ENCODE assay signal across 8 cellular contexts in the genomic region with DNA sequence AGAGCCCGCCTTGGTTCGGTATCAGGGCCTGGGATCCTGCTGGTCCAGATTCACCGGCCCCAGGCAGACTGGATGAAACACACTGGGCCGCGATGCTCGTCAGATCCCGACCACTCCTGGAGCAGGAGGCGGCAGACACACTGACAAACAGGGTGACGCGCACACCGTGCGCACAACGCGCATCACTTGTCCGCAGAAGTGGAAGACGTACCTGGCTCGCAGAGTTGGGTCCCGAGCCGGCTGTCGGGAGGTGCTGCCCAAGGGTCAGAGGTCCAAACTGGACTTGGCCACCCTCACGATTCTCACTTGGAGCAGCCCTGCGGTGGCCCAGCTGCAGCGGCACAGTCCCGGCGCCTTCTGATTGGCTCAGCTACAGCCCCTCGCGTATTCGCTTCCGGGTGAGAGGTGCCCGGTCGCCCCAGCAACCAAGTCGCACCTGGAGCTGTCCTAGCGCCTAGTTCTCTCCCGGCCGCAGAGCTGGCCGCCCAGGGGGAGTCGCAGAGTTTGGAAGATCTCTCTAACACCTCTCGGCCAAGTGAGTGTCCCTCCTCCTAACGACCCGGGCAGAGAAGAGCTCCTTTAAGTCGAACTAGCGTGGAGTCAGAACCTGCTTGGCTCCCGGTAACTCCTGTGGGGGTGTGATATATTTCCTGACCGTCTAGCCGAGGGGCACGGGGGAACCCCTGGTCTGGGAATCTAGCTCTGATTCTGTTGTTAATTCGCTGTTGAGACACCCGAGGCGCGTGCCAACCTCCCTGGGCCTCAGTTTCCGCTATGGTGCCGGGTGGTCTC. TPM values are rescaled to one million over a fixed set of nuclear protein-coding genes. Genes with fewer than 3 reads are reported as not detected.
A peak's percentile ranks its signal among the peaks of the same experiment; 100 is the strongest.
DNase-seq lines count a peak whose midpoint lies in the region; ATAC-seq, FAIRE-seq and TF ChIP-seq lines count a peak whose summit lies in the region.

A gene with protein sequence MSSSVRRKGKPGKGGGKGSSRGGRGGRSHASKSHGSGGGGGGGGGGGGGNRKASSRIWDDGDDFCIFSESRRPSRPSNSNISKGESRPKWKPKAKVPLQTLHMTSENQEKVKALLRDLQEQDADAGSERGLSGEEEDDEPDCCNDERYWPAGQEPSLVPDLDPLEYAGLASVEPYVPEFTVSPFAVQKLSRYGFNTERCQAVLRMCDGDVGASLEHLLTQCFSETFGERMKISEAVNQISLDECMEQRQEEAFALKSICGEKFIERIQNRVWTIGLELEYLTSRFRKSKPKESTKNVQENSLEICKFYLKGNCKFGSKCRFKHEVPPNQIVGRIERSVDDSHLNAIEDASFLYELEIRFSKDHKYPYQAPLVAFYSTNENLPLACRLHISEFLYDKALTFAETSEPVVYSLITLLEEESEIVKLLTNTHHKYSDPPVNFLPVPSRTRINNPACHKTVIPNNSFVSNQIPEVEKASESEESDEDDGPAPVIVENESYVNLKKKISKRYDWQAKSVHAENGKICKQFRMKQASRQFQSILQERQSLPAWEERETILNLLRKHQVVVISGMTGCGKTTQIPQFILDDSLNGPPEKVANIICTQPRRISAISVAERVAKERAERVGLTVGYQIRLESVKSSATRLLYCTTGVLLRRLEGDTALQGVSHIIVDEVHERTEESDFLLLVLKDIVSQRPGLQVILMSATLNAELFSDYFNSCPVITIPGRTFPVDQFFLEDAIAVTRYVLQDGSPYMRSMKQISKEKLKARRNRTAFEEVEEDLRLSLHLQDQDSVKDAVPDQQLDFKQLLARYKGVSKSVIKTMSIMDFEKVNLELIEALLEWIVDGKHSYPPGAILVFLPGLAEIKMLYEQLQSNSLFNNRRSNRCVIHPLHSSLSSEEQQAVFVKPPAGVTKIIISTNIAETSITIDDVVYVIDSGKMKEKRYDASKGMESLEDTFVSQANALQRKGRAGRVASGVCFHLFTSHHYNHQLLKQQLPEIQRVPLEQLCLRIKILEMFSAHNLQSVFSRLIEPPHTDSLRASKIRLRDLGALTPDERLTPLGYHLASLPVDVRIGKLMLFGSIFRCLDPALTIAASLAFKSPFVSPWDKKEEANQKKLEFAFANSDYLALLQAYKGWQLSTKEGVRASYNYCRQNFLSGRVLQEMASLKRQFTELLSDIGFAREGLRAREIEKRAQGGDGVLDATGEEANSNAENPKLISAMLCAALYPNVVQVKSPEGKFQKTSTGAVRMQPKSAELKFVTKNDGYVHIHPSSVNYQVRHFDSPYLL (N-terminal part only) (minus strand): TSS at position 359 of the 792 bp plus-strand sequence. CDS start 7,529 bp downstream, outside the sequence.
A gene (plus strand): TSS at position 401 of the 792 bp plus-strand sequence.

- no peak for TF ChIP-seq CTCF in AG09319 (IDR thresholded peaks at IDR 0.05; ENCODE audit: low read depth, low read length)
- TF ChIP-seq CTCF in keratinocyte (optimal IDR thresholded peaks at IDR 0.05 in 1 of 3, IDR thresholded peaks at IDR 0.05 in 1 of 3, conservative IDR thresholded peaks at IDR 0.05 in 1 of 3; ENCODE audit: extremely low read depth in 1 of 3, insufficient read depth in 2 of 3, low read length in 3 of 3), result no peak

- H4K20me1 ChIP-seq in keratinocyte (ENCODE audit: control insufficient read depth, extremely low read depth, insufficient read depth, low read length), result no peaks in the 10 kb centered on the region

- H3K4me1 ChIP-seq in keratinocyte (ENCODE audit: control insufficient read depth, extremely low read depth, insufficient read depth, low read length), result peaks cover 13% of the 10 kb centered on the region

- peak within 1 kb of the TSS; percentile 81 for H3K27ac ChIP-seq in keratinocyte (ENCODE audit: control insufficient read depth, insufficient read depth, low read length)

- H3K4me2 ChIP-seq in keratinocyte (ENCODE audit: control insufficient read depth, extremely low read depth, insufficient read depth, low read depth, low read length), result peak within 1 kb of the TSS; percentile 70

- peak; percentile 46 for FAIRE-seq in keratinocyte (lab: Jason Lieb, UNC)

- dilution Hi-C loops in keratinocyte (cut with MboI; ENCODE audit: extremely low pct_ligation_motif_present, low sequenced_read_pairs), result no loop called here

- H3K36me3 ChIP-seq in keratinocyte (ENCODE audit: control insufficient read depth in 2 of 2, extremely low read depth in 1 of 2, insufficient read depth in 2 of 2, low read length in 2 of 2), result no peaks in the 10 kb centered on the region

- peak; percentile 100 for ATAC-seq in GM18909 (IDR thresholded peaks at IDR 0.05; ENCODE audit: poor library complexity, unreplicated experiment)
- ATAC-seq in HG03139 (IDR thresholded peaks at IDR 0.05; ENCODE audit: unreplicated experiment), result peak; percentile 100

- H3K27me3 ChIP-seq in keratinocyte (ENCODE audit: control insufficient read depth, extremely low read depth, insufficient read depth, low read length), result no peaks in the 10 kb centered on the region

- H3K4me3 ChIP-seq in keratinocyte (ENCODE audit: control insufficient read depth in 2 of 3, extremely low read depth in 1 of 3, insufficient read depth in 2 of 3, low read depth in 1 of 3, low read length in 3 of 3), result peak within 1 kb of the TSS; percentile 68 to 83 (median 70)

- H3K79me2 ChIP-seq in keratinocyte (ENCODE audit: control insufficient read depth, insufficient read depth, low read length), result peaks cover 29% of the 10 kb centered on the region

- no peaks in the 10 kb centered on the region for H3K9me3 ChIP-seq in keratinocyte (ENCODE audit: control insufficient read depth, low read depth, low read length)

- DNase-seq in AG09319 (ENCODE audit: extremely low read depth, low read depth) (peak; percentile 20), NCI-H2196 treated with DMSO at 0.1 percent for 48 hours (lab: John Stamatoyannopoulos, UW; ENCODE audit: unreplicated experiment) (peak; percentile 70), keratinocyte (ENCODE audit: low read depth, low spot score) (no peak)
- DNase-seq in activated CD4-positive, CD25-positive, alpha-beta regulatory T cell (lab: John Stamatoyannopoulos, UW), result peak; percentile 62 to 67 (median 64)
- DNase-seq in central memory CD4-positive, alpha-beta T cell, result peak; percentile 76
- DNase-seq in stimulated activated CD4-positive, alpha-beta T cell treated with anti-CD3 and anti-CD28 coated beads, Interleukin-12 subunit alpha, Interleukin-12 subunit beta, amount 100 ng/mL, for 48 hours (ENCODE audit: low read depth in 2 of 3, low spot score in 1 of 3), result peak; percentile 61 to 81 (median 64)

- H3K9ac ChIP-seq in keratinocyte (ENCODE audit: control insufficient read depth, extremely low read depth, insufficient read depth, low read length), result peak within 1 kb of the TSS; percentile 76

- H3K9me1 ChIP-seq in keratinocyte (ENCODE audit: control insufficient read depth, extremely low read depth, insufficient read depth, low read length), result no peaks in the 10 kb centered on the region

- H2AFZ ChIP-seq in keratinocyte (ENCODE audit: control insufficient read depth, low read length), result peak within 1 kb of the TSS; percentile 100

RNA-seq across cellular contexts. Expression of the first gene that starts in this region (rescaled TPM):
- 18.4 to 19.0 TPM (median 18.6 TPM) in 3 replicates for polyA plus RNA-seq in keratinocyte
- 8.7 TPM for polyA plus RNA-seq in keratinocyte (2011; ENCODE audit: low read depth)
- 10.7 and 16.3 TPM in 2 replicates for polyA plus RNA-seq in keratinocyte (2011; cell fraction: cytosol; rRNA removed)
- polyA plus RNA-seq in keratinocyte (2011; cell fraction: nucleus; rRNA removed), result 27.1 and 30.3 TPM in 2 replicates
- 8.5 and 14.1 TPM in 2 replicates for polyA plus RNA-seq in keratinocyte (2012; ENCODE audit: low replicate concordance)
- 7.7 to 37.7 TPM (median 29.8 TPM) in 3 replicates for polyA minus RNA-seq in keratinocyte
- polyA minus RNA-seq in keratinocyte (2011; cell fraction: cytosol; rRNA and poly(A)+ RNA removed), result 17.1 TPM
- 15.9 and 44.3 TPM in 2 replicates for polyA minus RNA-seq in keratinocyte (2011; cell fraction: nucleus; rRNA and poly(A)+ RNA removed)

RNA-seq across cellular contexts. Expression of the second gene that starts in this region (rescaled TPM):
- polyA plus RNA-seq in keratinocyte, result 12.3 to 22.5 TPM (median 15.0 TPM) in 3 replicates
- 9.2 TPM for polyA plus RNA-seq in keratinocyte (2011; ENCODE audit: low read depth)
- polyA plus RNA-seq in keratinocyte (2011; cell fraction: cytosol; rRNA removed), result 17.9 and 21.9 TPM in 2 replicates
- polyA plus RNA-seq in keratinocyte (2011; cell fraction: nucleus; rRNA removed), result 4.4 and 6.6 TPM in 2 replicates
- polyA plus RNA-seq in keratinocyte (2012; ENCODE audit: low replicate concordance), result 20.0 and 22.4 TPM in 2 replicates
- polyA minus RNA-seq in keratinocyte, result 1.3 to 5.3 TPM (median 4.6 TPM) in 3 replicates
- 5.2 TPM for polyA minus RNA-seq in keratinocyte (2011; cell fraction: cytosol; rRNA and poly(A)+ RNA removed)
- 1.5 and 3.3 TPM in 2 replicates for polyA minus RNA-seq in keratinocyte (2011; cell fraction: nucleus; rRNA and poly(A)+ RNA removed)
